20 cellular contexts compared by ENCODE assay signal in genomic region chr1:50936321-50936720, GRCh38.
"Had no signal": no experiment of that assay in that cellular context is flagged by ENCODE, and none has a peak within 500 bp of the region (broad histone marks: within the 10 kb centered on the region; RNA-seq: fewer than 3 reads in every experiment).

No MANE protein-coding gene starts in this region.

- ATAC-seq: activated T-cell treated with anti-CD3 and anti-CD28 coated beads, Interleukin-2, amount 50 U/mL, for 72 hours; foreskin keratinocyte; lower lobe of right lung; natural killer cell treated with Interleukin-12 subunit alpha and Interleukin-12 subunit beta and Interleukin-15 and Interleukin-18, amount 100 ng/mL, for 72 hours; upper lobe of right lung had no signal

- H3K4me2 ChIP-seq: hepatocyte had no signal

- H2AFZ ChIP-seq: hepatocyte, parathyroid adenoma had no signal

- H3K9ac ChIP-seq: parathyroid adenoma had no signal

- H3K4me1 ChIP-seq: foreskin keratinocyte, lower lobe of right lung, parathyroid adenoma, upper lobe of right lung had no signal

- H3K36me3 ChIP-seq: brain microvascular endothelial cell, lower lobe of right lung, sigmoid colon, upper lobe of right lung had no signal

- H3K27me3 ChIP-seq: brain microvascular endothelial cell, foreskin keratinocyte, hepatocyte, sigmoid colon, upper lobe of right lung had no signal

- H3K9me3 ChIP-seq: lower lobe of right lung, sigmoid colon, upper lobe of right lung had no signal

- H3K4me3 ChIP-seq: coronary artery, hepatocyte, lower lobe of right lung, sigmoid colon, upper lobe of right lung had no signal

- DNase-seq: activated CD4-positive, CD25-positive, alpha-beta regulatory T cell treated with anti-CD3 and anti-CD28 coated beads, Interleukin-2, amount 50 U/mL, for 72 hours; activated gamma-delta T cell treated with Interleukin-2 at 50 U/mL for 16 hours; activated T-cell treated with anti-CD3 and anti-CD28 coated beads, Interleukin-2, amount 50 U/mL, for 72 hours; aorta; brain microvascular endothelial cell; central memory CD4-positive, alpha-beta T cell; foreskin keratinocyte; islet precursor cell; lower lobe of right lung; sigmoid colon; stimulated activated CD4-positive, alpha-beta T cell treated with anti-CD3 and anti-CD28 coated beads, Interleukin-1b, Interleukin-23, amount 100 ng/mL, for 48 hours; stimulated activated CD8-positive, alpha-beta memory T cell treated with anti-CD3 and anti-CD28 coated beads, Interleukin-4, amount 100 ng/mL, for 48 hours; stimulated activated naive CD4-positive, alpha-beta T cell; T-helper 2 cell; upper lobe of right lung had no signal

- H3K27ac ChIP-seq: brain microvascular endothelial cell, coronary artery, foreskin keratinocyte, hepatocyte, lower lobe of right lung, parathyroid adenoma, sigmoid colon, upper lobe of right lung, VCaP had no signal
